21 cellular contexts compared by ENCODE assay signal in the genomic region with DNA sequence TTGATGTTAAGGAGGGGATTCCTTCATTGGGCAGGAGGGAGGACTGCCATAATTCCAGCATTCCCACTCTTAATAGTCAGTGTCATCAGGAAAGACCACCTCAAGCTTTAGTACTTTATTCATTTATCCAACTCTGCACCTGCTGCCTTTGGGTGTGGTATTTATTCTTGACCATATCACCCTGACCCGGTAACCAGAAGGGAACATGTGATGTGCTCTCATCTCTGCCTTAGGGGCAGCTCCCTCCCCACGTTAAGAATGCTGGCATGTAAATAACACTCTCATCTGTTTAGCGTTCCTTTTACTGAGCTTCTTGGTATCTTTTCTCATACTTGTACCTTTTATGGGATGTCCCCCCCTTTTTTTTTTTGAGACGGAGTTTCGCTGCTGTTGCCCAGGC.
"Had no signal": no experiment of that assay in that cellular context is flagged by ENCODE, and none has a peak within 500 bp of the region (broad histone marks: within the 10 kb centered on the region; RNA-seq: fewer than 3 reads in every experiment).

No MANE protein-coding gene starts in this region.

- FAIRE-seq: colon, kidney, pancreas had no signal

- H3K27ac Mint-ChIP-seq: natural killer cell; stimulated activated effector memory CD8-positive, alpha-beta T cell treated with anti-CD3 and anti-CD28 coated beads, Interleukin-12 subunit alpha, Interleukin-12 subunit beta, amount 100 ng/mL, for 72 hours had no signal

- H3K36me3 ChIP-seq: thoracic aorta had no signal

- ATAC-seq: esophagus mucosa; gastrocnemius medialis; left lung; lower lobe of right lung; natural killer cell; pancreas; stimulated activated effector memory CD8-positive, alpha-beta T cell treated with anti-CD3 and anti-CD28 coated beads, Interleukin-12 subunit alpha, Interleukin-12 subunit beta, amount 100 ng/mL, for 72 hours; stimulated activated naive CD8-positive, alpha-beta T cell treated with anti-CD3 and anti-CD28 coated beads, Interleukin-15, Interleukin-2, amounts not matched to agents 100 U/mL and 50 U/mL, for 24 hours; upper lobe of right lung had no signal

- DNase-seq: dorsolateral prefrontal cortex; effector CD4-positive, alpha-beta T cell; foreskin fibroblast; gastrocnemius medialis; head of caudate nucleus; kidney; left lung; lower lobe of right lung; natural killer cell; pancreas; sigmoid colon; stimulated activated CD4-positive, alpha-beta T cell treated with anti-CD3 and anti-CD28 coated beads, Interleukin-2, amount 100 ng/mL, for 24 hours; stimulated activated CD4-positive, alpha-beta T cell treated with anti-CD3 and anti-CD28 coated beads, Interleukin-4, amount 100 ng/mL, for 24 hours; stimulated activated naive CD8-positive, alpha-beta T cell treated with anti-CD3 and anti-CD28 coated beads, Interleukin-15, Interleukin-2, amounts not matched to agents 100 U/mL and 50 U/mL, for 24 hours; transverse colon; upper lobe of right lung had no signal

- H3K27me3 ChIP-seq: dorsolateral prefrontal cortex, gastrocnemius medialis, left lung, pancreas, sigmoid colon, transverse colon, upper lobe of right lung, vagina had no signal

- H3K4me3 Mint-ChIP-seq: natural killer cell; stimulated activated effector memory CD8-positive, alpha-beta T cell treated with anti-CD3 and anti-CD28 coated beads, Interleukin-12 subunit alpha, Interleukin-12 subunit beta, amount 100 ng/mL, for 72 hours had no signal

- H3K36me3 Mint-ChIP-seq: natural killer cell had no signal

- H3K4me3 ChIP-seq: dorsolateral prefrontal cortex, gastrocnemius medialis, left lung, lower lobe of right lung, pancreas, sigmoid colon, thoracic aorta, transverse colon, upper lobe of right lung, vagina had no signal

- H3K9me3 ChIP-seq: gastrocnemius medialis, left lung, lower lobe of right lung, pancreas, sigmoid colon, thoracic aorta, transverse colon, upper lobe of right lung, vagina had no signal

- H3K27ac ChIP-seq: dorsolateral prefrontal cortex, gastrocnemius medialis, lower lobe of right lung, pancreas, sigmoid colon, thoracic aorta, transverse colon, upper lobe of right lung, vagina had no signal

- H3K9me3 Mint-ChIP-seq: natural killer cell; stimulated activated effector memory CD8-positive, alpha-beta T cell treated with anti-CD3 and anti-CD28 coated beads, Interleukin-12 subunit alpha, Interleukin-12 subunit beta, amount 100 ng/mL, for 72 hours had no signal
